Comparison of ENCODE assay signal across 8 cellular contexts in the genomic region with DNA sequence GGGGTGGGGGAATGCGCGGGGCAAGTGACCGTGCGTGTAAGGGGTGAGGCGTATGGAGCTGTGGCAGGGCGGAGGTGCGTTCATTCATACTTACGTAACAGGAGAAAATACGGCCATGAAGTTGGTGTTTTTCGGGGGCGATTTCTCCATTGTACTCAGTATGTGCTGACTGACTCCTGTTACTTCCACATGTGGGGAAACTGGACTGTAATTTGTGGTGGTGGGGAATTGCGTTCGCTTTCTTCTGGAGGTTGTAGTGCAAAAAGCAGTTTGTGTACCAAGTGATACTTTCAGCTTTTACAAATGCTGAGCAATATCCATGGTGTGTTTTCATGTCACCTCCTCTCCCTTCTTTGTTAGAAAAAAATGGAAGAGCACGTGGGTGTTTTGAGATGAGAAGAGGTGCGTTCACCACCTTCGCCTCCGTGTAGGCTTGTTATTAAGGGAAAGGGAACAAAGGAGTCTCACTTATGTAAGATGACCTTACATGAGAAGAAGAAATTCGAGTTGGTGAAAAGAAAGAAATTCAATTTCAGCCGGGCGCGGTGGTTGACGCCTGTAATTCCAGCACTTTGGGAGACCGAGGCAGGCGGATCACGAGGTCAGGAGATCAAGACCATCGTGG.
DNase-seq lines count a peak whose midpoint lies in the region; ATAC-seq and TF ChIP-seq lines count a peak whose summit lies in the region.
"Not testable (repeated sequence)": the region's sequence is repeated elsewhere in the genome, so short reads cannot be mapped to it uniquely, and the experiment has no call there.

No MANE protein-coding gene starts in this region.

- H3K4me1 ChIP-seq in Caco-2, colonic mucosa: not testable (repeated sequence)

- TF ChIP-seq CTCF in Caco-2 (IDR thresholded peaks at IDR 0.05; ENCODE audit: insufficient read depth in 1 of 2, low read depth in 1 of 2, low read length in 1 of 2, severe bottlenecking in 1 of 2, unreplicated experiment in 1 of 2); colonic mucosa (IDR thresholded peaks at IDR 0.05): not testable (repeated sequence)

- intact Hi-C loops in Caco-2 (cut with micrococcal nuclease; ENCODE audit: unreplicated experiment); colonic mucosa (cut with DNase I); left cardiac atrium (cut with DNase I): not testable (repeated sequence)

- not testable (repeated sequence) for H3K9me3 ChIP-seq in Caco-2, colonic mucosa

- H3K4me3 Mint-ChIP-seq in Caco-2 (ENCODE audit: unreplicated experiment), result peak overlapping the region; percentile 82
- H3K4me3 Mint-ChIP-seq in activated T-helper 17 cell treated with anti-CD3 and anti-CD28 coated beads, Interleukin-2, amount 50 U/mL, for 72 hours, result peak overlapping the region; percentile 70

- H3K36me3 ChIP-seq in Caco-2 (ENCODE audit: control insufficient read depth, insufficient read depth, low read length); colonic mucosa: not testable (repeated sequence)

- peak overlapping the region; percentile 98 for H3K27ac Mint-ChIP-seq in Caco-2 (ENCODE audit: unreplicated experiment)
- peak overlapping the region; percentile 92 for H3K27ac Mint-ChIP-seq in activated T-helper 17 cell treated with anti-CD3 and anti-CD28 coated beads, Interleukin-2, amount 50 U/mL, for 72 hours

- POLR2A ChIA-PET in Caco-2 (lab: Charles Lee), result interaction anchor here (1.0 to 1.1 kb wide), 2 partner anchors 23 to 33 kb away, joined by 3 to 4 read pairs; no protein-coding TSS in a partner anchor

- H3K27me3 Mint-ChIP-seq in Caco-2 (ENCODE audit: insufficient read depth, unreplicated experiment); activated T-helper 17 cell treated with anti-CD3 and anti-CD28 coated beads, Interleukin-2, amount 50 U/mL, for 72 hours: not testable (repeated sequence)

- peak; percentile 57 for ATAC-seq in HG02870 (IDR thresholded peaks at IDR 0.05; ENCODE audit: unreplicated experiment)
- peak; percentile 79 for ATAC-seq in activated T-helper 17 cell treated with anti-CD3 and anti-CD28 coated beads, Interleukin-2, amount 50 U/mL, for 72 hours (replicated peaks)
- peak; percentile 98 for ATAC-seq in left cardiac atrium

- not testable (repeated sequence) for H3K9me3 Mint-ChIP-seq in Caco-2 (ENCODE audit: unreplicated experiment); activated T-helper 17 cell treated with anti-CD3 and anti-CD28 coated beads, Interleukin-2, amount 50 U/mL, for 72 hours

- peak; percentile 84 to 91 for DNase-seq in Caco-2
- peak; percentile 89 for DNase-seq in NOMO-1 treated with DMSO at 0.1 percent for 48 hours (lab: John Stamatoyannopoulos, UW; ENCODE audit: unreplicated experiment)
- DNase-seq in colonic mucosa, result peak; percentile 36
- DNase-seq in left cardiac atrium, result not testable (repeated sequence)
- DNase-seq in mucosa of gallbladder (ENCODE audit: low spot score), result peak; percentile 25
- peak; percentile 31 for DNase-seq in stimulated activated CD8-positive, alpha-beta memory T cell treated with anti-CD3 and anti-CD28 coated beads, Interleukin-4, amount 100 ng/mL, for 48 hours

- H3K9ac ChIP-seq in colonic mucosa (ENCODE audit: low read depth in 2 of 2, low read length in 2 of 2), result not testable (repeated sequence)

- H3K4me1 Mint-ChIP-seq in Caco-2 (ENCODE audit: low read depth, unreplicated experiment); activated T-helper 17 cell treated with anti-CD3 and anti-CD28 coated beads, Interleukin-2, amount 50 U/mL, for 72 hours: not testable (repeated sequence)

- not testable (repeated sequence) for H3K4me3 ChIP-seq in Caco-2 (ENCODE audit: low read depth, low read length); colonic mucosa

- H3K27me3 ChIP-seq in Caco-2 (replicated peaks; ENCODE audit: control insufficient read depth, insufficient read depth, low read length); colonic mucosa: not testable (repeated sequence)

- CTCF ChIA-PET in Caco-2 (lab: Charles Lee), result not testable (repeated sequence)

- BruUV-seq in Caco-2 (replicated peaks; lab: Mats Ljungman, UMichigan), result TSS peak; percentile 100

- peak overlapping the region; percentile 32 for H3K27ac ChIP-seq in colonic mucosa

- H3K36me3 Mint-ChIP-seq in Caco-2 (ENCODE audit: insufficient read depth, unreplicated experiment), result peaks cover 13% of the 10 kb centered on the region
- H3K36me3 Mint-ChIP-seq in activated T-helper 17 cell treated with anti-CD3 and anti-CD28 coated beads, Interleukin-2, amount 50 U/mL, for 72 hours (ENCODE audit: low read depth), result not testable (repeated sequence)
